In the genomic region with DNA sequence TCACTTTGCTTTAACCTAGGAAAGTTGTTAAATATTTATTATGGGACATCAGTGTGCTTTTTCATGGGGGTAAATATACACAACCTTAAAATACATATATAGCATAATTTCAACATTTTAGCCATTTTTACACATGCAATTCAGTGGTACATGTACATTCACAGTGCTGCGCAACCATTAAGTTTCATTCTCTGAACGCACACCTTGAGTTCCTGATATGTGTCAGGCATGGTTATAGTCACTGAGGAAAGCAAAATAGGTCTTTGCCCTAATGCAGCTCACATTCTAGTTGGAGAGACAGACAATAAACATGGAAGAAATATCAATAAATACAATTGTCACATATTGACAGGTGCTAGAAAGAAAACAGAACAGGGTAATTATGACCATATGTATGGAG, we compare ENCODE assay signal across 20 cellular contexts.
"Had no signal": no experiment of that assay in that cellular context is flagged by ENCODE, and none has a peak within 500 bp of the region (broad histone marks: within the 10 kb centered on the region; RNA-seq: fewer than 3 reads in every experiment).

No MANE protein-coding gene starts in this region.

- ATAC-seq: left cardiac atrium; left lobe of liver; left ventricle myocardium superior; naive thymus-derived CD4-positive, alpha-beta T cell; stimulated activated naive B cell treated with anti-CD40 and anti-IgM and Interleukin-4, amounts not matched to agents 10 μg/mL and 1 μg/mL and 100 μg/mL, for 72 hours; stimulated activated naive CD8-positive, alpha-beta T cell treated with anti-CD3 and anti-CD28 coated beads, Interleukin-15, Interleukin-2, amounts not matched to agents 100 U/mL and 50 U/mL, for 24 hours had no signal

- DNase-seq: hippocampal formation; kidney glomerular epithelial cell; left cardiac atrium; left ventricle myocardium superior; midbrain; mucosa of descending colon; naive thymus-derived CD4-positive, alpha-beta T cell; ovary; right lobe of liver; stimulated activated CD4-positive, alpha-beta T cell treated with anti-CD3 and anti-CD28 coated beads, Interleukin-15, amount 100 ng/mL, for 24 hours; stimulated activated CD4-positive, alpha-beta T cell treated with anti-CD3 and anti-CD28 coated beads, Interleukin-2, amount 100 ng/mL, for 24 hours; stimulated activated CD4-positive, alpha-beta T cell treated with anti-CD3 and anti-CD28 coated beads, Interleukin-4, amount 100 ng/mL, for 1 hour; stimulated activated naive B cell treated with anti-CD40 and anti-IgM and Interleukin-4, amounts not matched to agents 10 μg/mL and 1 μg/mL and 100 μg/mL, for 72 hours; stimulated activated naive CD8-positive, alpha-beta T cell treated with anti-CD3 and anti-CD28 coated beads, Interleukin-15, Interleukin-2, amounts not matched to agents 100 U/mL and 50 U/mL, for 24 hours; stomach; testis; thyroid gland; transverse colon; upper lobe of right lung had no signal
